Comparison of ENCODE assay signal across 14 cellular contexts in genomic region chr7:43994681-43995080, GRCh38. TPM values are rescaled to one million over a fixed set of nuclear protein-coding genes. Genes with fewer than 3 reads are reported as not detected.
DNase-seq lines count a peak whose midpoint lies in the region; ATAC-seq, FAIRE-seq and TF ChIP-seq lines count a peak whose summit lies in the region.
"Not testable (repeated sequence)": the region's sequence is repeated elsewhere in the genome, so short reads cannot be mapped to it uniquely, and the experiment has no call there.
"Had no signal": no experiment of that assay in that cellular context is flagged by ENCODE, and none has a peak within 500 bp of the region (broad histone marks: within the 10 kb centered on the region; RNA-seq: fewer than 3 reads in every experiment).

No MANE protein-coding gene starts in this region.

- not testable (repeated sequence) for H3K4me3 ChIP-seq in A549; gastroesophageal sphincter; right cardiac atrium (ENCODE audit: low read length); upper lobe of right lung

- H3K27ac Mint-ChIP-seq in T-helper 17 cell, result not testable (repeated sequence)
- peak overlapping the region; percentile 54 for H3K27ac Mint-ChIP-seq in stimulated activated memory B cell treated with anti-CD40 and anti-IgM and Interleukin-4, amounts not matched to agents 10 μg/mL and 1 μg/mL and 100 μg/mL, for 72 hours

- not testable (repeated sequence) for TF ChIP-seq RAD21 in A549 (conservative IDR thresholded peaks at IDR 0.05 in 1 of 2, IDR thresholded peaks at IDR 0.05 in 1 of 2)

- H3K4me1 ChIP-seq in A549; gastroesophageal sphincter; right cardiac atrium (ENCODE audit: control insufficient read depth, insufficient read depth, low read length); upper lobe of right lung: not testable (repeated sequence)

- peak overlapping the region; percentile 7 for H3K4me3 Mint-ChIP-seq in T-helper 17 cell
- H3K4me3 Mint-ChIP-seq in stimulated activated memory B cell treated with anti-CD40 and anti-IgM and Interleukin-4, amounts not matched to agents 10 μg/mL and 1 μg/mL and 100 μg/mL, for 72 hours, result not testable (repeated sequence)

- 93% methylated on average over 5 of the region's 6 CpGs for WGBS in A549 (ENCODE audit: missing lambda C conversion rate)
- WGBS in gastroesophageal sphincter (ENCODE audit: low coverage in 1 of 2), 2 donors, result 100% methylated on average over 1 of the region's 6 CpGs; no CpG with 5 or more reads in 1 of the 2 donors
- WGBS in right cardiac atrium, result 96% methylated on average over 6 of the region's 6 CpGs

- not testable (repeated sequence) for FAIRE-seq in A549 (lab: Jason Lieb, UNC)

- intact Hi-C loops in right cardiac atrium (cut with DNase I); upper lobe of right lung (cut with DNase I): not testable (repeated sequence)

- DNase-seq in A549 (ENCODE audit: low read depth in 1 of 2, low spot score in 1 of 2); T-helper 17 cell; right cardiac atrium; upper lobe of right lung: not testable (repeated sequence)

- not testable (repeated sequence) for H3K36me3 ChIP-seq in gastroesophageal sphincter, upper lobe of right lung

- not testable (repeated sequence) for H3K4me2 ChIP-seq in A549

- H3K27me3 ChIP-seq in gastroesophageal sphincter; right cardiac atrium (ENCODE audit: control insufficient read depth, insufficient read depth); upper lobe of right lung: not testable (repeated sequence)

- H3K9me3 Mint-ChIP-seq in stimulated activated memory B cell treated with anti-CD40 and anti-IgM and Interleukin-4, amounts not matched to agents 10 μg/mL and 1 μg/mL and 100 μg/mL, for 72 hours, result not testable (repeated sequence)

- not testable (repeated sequence) for H3K4me1 Mint-ChIP-seq in T-helper 17 cell; stimulated activated memory B cell treated with anti-CD40 and anti-IgM and Interleukin-4, amounts not matched to agents 10 μg/mL and 1 μg/mL and 100 μg/mL, for 72 hours

- not testable (repeated sequence) for H3K36me3 Mint-ChIP-seq in T-helper 17 cell (ENCODE audit: low read depth); stimulated activated memory B cell treated with anti-CD40 and anti-IgM and Interleukin-4, amounts not matched to agents 10 μg/mL and 1 μg/mL and 100 μg/mL, for 72 hours

- POLR2A ChIA-PET in A549 (lab: Yijun Ruan, JAX), result not testable (repeated sequence)

- H3K9me3 ChIP-seq in A549; T-helper 17 cell (ENCODE audit: control insufficient read depth, low read length, poor library complexity, severe bottlenecking); gastroesophageal sphincter; right cardiac atrium (ENCODE audit: control insufficient read depth, low read length); upper lobe of right lung: not testable (repeated sequence)

- TF ChIP-seq POLR2A in A549 (IDR thresholded peaks at IDR 0.05; ENCODE audit: low read length); gastroesophageal sphincter (IDR thresholded peaks at IDR 0.05): not testable (repeated sequence)

- TF ChIP-seq CTCF in A549 (IDR thresholded peaks at IDR 0.05); gastroesophageal sphincter (IDR thresholded peaks at IDR 0.05); upper lobe of right lung (IDR thresholded peaks at IDR 0.05): not testable (repeated sequence)

- CTCF ChIA-PET in A549 (lab: Yijun Ruan, JAX), result not testable (repeated sequence)

- peak; percentile 13 to 16; a peak in 2 of 6 replicates for ATAC-seq in A549
- ATAC-seq in T-helper 17 cell; stimulated activated memory B cell treated with anti-CD40 and anti-IgM and Interleukin-4, amounts not matched to agents 10 μg/mL and 1 μg/mL and 100 μg/mL, for 72 hours: not testable (repeated sequence)
- peak; percentile 25 for ATAC-seq in gastroesophageal sphincter
- peak; percentile 26 to 36 for ATAC-seq in right cardiac atrium
- ATAC-seq in upper lobe of right lung, result peak; percentile 45

- H3K27me3 Mint-ChIP-seq in T-helper 17 cell; stimulated activated memory B cell treated with anti-CD40 and anti-IgM and Interleukin-4, amounts not matched to agents 10 μg/mL and 1 μg/mL and 100 μg/mL, for 72 hours: not testable (repeated sequence)

- H3K27ac ChIP-seq in A549; gastroesophageal sphincter; right cardiac atrium (ENCODE audit: low read length); upper lobe of right lung: not testable (repeated sequence)

- TF ChIP-seq EP300 in A549 (IDR thresholded peaks at IDR 0.05); gastroesophageal sphincter (IDR thresholded peaks at IDR 0.05): not testable (repeated sequence)

RNA-seq across cellular contexts. Expression of gene SPDYE1, which starts 3.0 kb away (rescaled TPM):
- polyA plus RNA-seq in A549 (2011; rRNA removed) (not detected in 2 replicates), A549 (2017; fragmentation: RNase III; extraction: RNeasy Plus Mini Kit Qiagen cat#74134 plus additional on column Dnase treatment) (not detected in 3 replicates), right cardiac atrium (0.02 TPM)
- not detected in 2 replicates for polyA plus RNA-seq in A549 (2012; cell fraction: cytosol; rRNA removed)
- polyA plus RNA-seq in A549 (2012; cell fraction: nucleus; rRNA removed), result not detected in 2 replicates
- polyA minus RNA-seq in A549 (2011; rRNA and poly(A)+ RNA removed), result not detected in 2 replicates
- total RNA-seq in T-helper 17 cell (under 1 TPM in 1 of 2 donors, not detected in 1; 0.18 TPM), gastroesophageal sphincter (not detected), right cardiac atrium (under 1 TPM in 1 of 4 donors, not detected in 3; 0.14 TPM), upper lobe of right lung (not detected)
- total RNA-seq: CD4-positive, alpha-beta T cell; CD8-positive, alpha-beta memory T cell; Daoy; G401; GM23338; H4; H9 had no signal
- polyA plus RNA-seq: CD14-positive monocyte had no signal

RNA-seq across cellular contexts. Expression of gene DBNL, which starts 49.8 kb away (rescaled TPM):
- polyA plus RNA-seq in A549 (2011; rRNA removed), result 41.8 and 41.9 TPM in 2 replicates
- 80.7 and 99.5 TPM in 2 replicates for polyA plus RNA-seq in A549 (2012; cell fraction: cytosol; rRNA removed)
- polyA plus RNA-seq in A549 (2012; cell fraction: nucleus; rRNA removed), result 97.5 and 115 TPM in 2 replicates
- 85.0 to 95.9 TPM (median 95.0 TPM) in 3 replicates for polyA plus RNA-seq in A549 (2017; fragmentation: RNase III; extraction: RNeasy Plus Mini Kit Qiagen cat#74134 plus additional on column Dnase treatment)
- 52.4 and 62.9 TPM in 2 replicates for polyA minus RNA-seq in A549 (2011; rRNA and poly(A)+ RNA removed)
- total RNA-seq in T-helper 17 cell, result 100 to 1,000 TPM in 1 of 2 donors, 10 to 100 TPM in 1; 91.1 to 104 TPM
- total RNA-seq in gastroesophageal sphincter, result 100 to 1,000 TPM in 3 of 4 donors, 10 to 100 TPM in 1; 92.2 to 132 (median 124) TPM
- 10 to 100 TPM; 34.3 to 44.6 (median 38.1) TPM for total RNA-seq in right cardiac atrium
- polyA plus RNA-seq in right cardiac atrium, result 37.5 TPM
- 93.7 TPM for total RNA-seq in upper lobe of right lung
